Comparison of ENCODE assay signal across 8 cellular contexts in genomic region chr15:64151727-64152506, GRCh38. TPM values are rescaled to one million over a fixed set of nuclear protein-coding genes. Genes with fewer than 3 reads are reported as not detected.
DNase-seq lines count a peak whose midpoint lies in the region; ATAC-seq and TF ChIP-seq lines count a peak whose summit lies in the region.

Gene SNX22, plus strand, starts transcription at chr15:64151731. Its CDS starts 45 bp downstream, at chr15:64151776.

- POLR2A ChIA-PET in MCF 10A (lab: Yijun Ruan, JAX) = interaction anchor here (3.0 kb wide), 1 partner anchor 11 kb away, joined by 40 read pairs; the partner anchor contains the start of gene PPIB
- POLR2A ChIA-PET in activated CD4-positive, alpha-beta memory T cell treated with anti-CD3 and anti-CD28 coated beads, Interleukin-2, amount 10 ng/mL, durations not matched to agents 7 days and 5 days (lab: Charles Lee) = interaction anchor here (1.2 to 6.5 kb wide), 4 partner anchors 10 to 236 kb away, joined by 4 to 72 read pairs (median 12); partner anchors contain the start of genes CIAO2A, PPIB and TRIP4

- peaks cover 12% of the 10 kb centered on the region for H3K36me3 ChIP-seq in rectal smooth muscle tissue (ENCODE audit: control insufficient read depth, insufficient read depth, low read length)

- no TSS peak for BruUV-seq in MCF 10A (replicated peaks; lab: Mats Ljungman, UMichigan)

- in situ Hi-C loops in T47D (cut with HindIII; ENCODE audit: low pct_unique_long_range_greater_than_20kb, low sequenced_read_pairs) = no loop called here

- DNase-seq in T47D (ENCODE audit: low read depth in 1 of 2, low spot score in 1 of 2) = peak; percentile 38 to 51
- no peak for DNase-seq in MCF 10A (ENCODE audit: unreplicated experiment)
- DNase-seq in activated CD4-positive, alpha-beta memory T cell treated with anti-CD3 and anti-CD28 coated beads, Interleukin-2, amount 10 ng/mL, durations not matched to agents 7 days and 5 days = no peak
- DNase-seq in glutamatergic neuron = no peak
- DNase-seq in RKO (ENCODE audit: low spot score) = no peak

- CTCF ChIA-PET in MCF 10A (lab: Yijun Ruan, JAX) = interaction anchor here (0.6 to 1.9 kb wide), 5 partner anchors 18 to 1569 kb away, joined by 3 to 14 read pairs (median 4); no protein-coding TSS in a partner anchor
- CTCF ChIA-PET in activated CD4-positive, alpha-beta memory T cell treated with anti-CD3 and anti-CD28 coated beads, Interleukin-2, amount 10 ng/mL, durations not matched to agents 7 days and 5 days (lab: Charles Lee) = interaction anchor here (1.2 to 2.7 kb wide), 2 partner anchors 8 to 59 kb away, joined by 3 to 11 read pairs; partner anchors contain the start of gene CIAO2A

- peak; percentile 5 for ATAC-seq in HG03175 (IDR thresholded peaks at IDR 0.05; ENCODE audit: unreplicated experiment)
- ATAC-seq in GM21526 (IDR thresholded peaks at IDR 0.05; ENCODE audit: low FRiP score, unreplicated experiment) = no peak

- H3K9me3 Mint-ChIP-seq in MCF 10A (ENCODE audit: unreplicated experiment) (no peaks in the 10 kb centered on the region), glutamatergic neuron (ENCODE audit: unreplicated experiment) (peaks cover 7% of the 10 kb centered on the region)
- no peaks in the 10 kb centered on the region for H3K9me3 Mint-ChIP-seq in activated CD4-positive, alpha-beta memory T cell treated with anti-CD3 and anti-CD28 coated beads, Interleukin-2, amount 10 ng/mL, durations not matched to agents 7 days and 5 days

- TF ChIP-seq CTCF in MCF 10A (IDR thresholded peaks at IDR 0.05; ENCODE audit: unreplicated experiment) (no peak), glutamatergic neuron (IDR thresholded peaks at IDR 0.05; ENCODE audit: partially characterized antibody, unreplicated experiment) (no peak)

- no peak within 1 kb of the TSS for H3K27ac Mint-ChIP-seq in MCF 10A (ENCODE audit: low read depth, unreplicated experiment)
- no peak within 1 kb of the TSS for H3K27ac Mint-ChIP-seq in activated CD4-positive, alpha-beta memory T cell treated with anti-CD3 and anti-CD28 coated beads, Interleukin-2, amount 10 ng/mL, durations not matched to agents 7 days and 5 days
- peak within 1 kb of the TSS; percentile 77 for H3K27ac Mint-ChIP-seq in glutamatergic neuron (ENCODE audit: unreplicated experiment)

- H3K36me3 Mint-ChIP-seq in MCF 10A (ENCODE audit: insufficient read depth, unreplicated experiment) (peaks cover 29% of the 10 kb centered on the region), glutamatergic neuron (ENCODE audit: unreplicated experiment) (no peaks in the 10 kb centered on the region)
- H3K36me3 Mint-ChIP-seq in activated CD4-positive, alpha-beta memory T cell treated with anti-CD3 and anti-CD28 coated beads, Interleukin-2, amount 10 ng/mL, durations not matched to agents 7 days and 5 days (ENCODE audit: low read depth) = peaks cover 24% of the 10 kb centered on the region

- H3K4me3 Mint-ChIP-seq in MCF 10A (ENCODE audit: unreplicated experiment) (no peak within 1 kb of the TSS), glutamatergic neuron (ENCODE audit: unreplicated experiment) (peak within 1 kb of the TSS; percentile 88)
- peak within 1 kb of the TSS; percentile 75 for H3K4me3 Mint-ChIP-seq in activated CD4-positive, alpha-beta memory T cell treated with anti-CD3 and anti-CD28 coated beads, Interleukin-2, amount 10 ng/mL, durations not matched to agents 7 days and 5 days

- no peak within 1 kb of the TSS for H3K27ac ChIP-seq in rectal smooth muscle tissue (ENCODE audit: low read depth, low read length)

- H3K4me1 Mint-ChIP-seq in MCF 10A (ENCODE audit: insufficient read depth, unreplicated experiment) (peaks cover 6% of the 10 kb centered on the region), glutamatergic neuron (ENCODE audit: low read depth, unreplicated experiment) (peaks cover 2% of the 10 kb centered on the region)
- H3K4me1 Mint-ChIP-seq in activated CD4-positive, alpha-beta memory T cell treated with anti-CD3 and anti-CD28 coated beads, Interleukin-2, amount 10 ng/mL, durations not matched to agents 7 days and 5 days = peaks cover 34% of the 10 kb centered on the region

- intact Hi-C loops in MCF 10A (cut with micrococcal nuclease) = loop anchor here (2.0 kb wide), 1 partner anchor 57 kb away; the partner anchor contains the start of gene SNX1

- H3K27me3 ChIP-seq in rectal smooth muscle tissue (ENCODE audit: control insufficient read depth, insufficient read depth, low read length) = peaks cover 8% of the 10 kb centered on the region

- peak within 1 kb of the TSS; percentile 46 for H3K4me3 ChIP-seq in rectal smooth muscle tissue (ENCODE audit: low read length)

- H3K27me3 Mint-ChIP-seq in MCF 10A (ENCODE audit: insufficient read depth, unreplicated experiment) (no peaks in the 10 kb centered on the region), glutamatergic neuron (ENCODE audit: unreplicated experiment) (peaks cover 5% of the 10 kb centered on the region)
- peaks cover 9% of the 10 kb centered on the region for H3K27me3 Mint-ChIP-seq in activated CD4-positive, alpha-beta memory T cell treated with anti-CD3 and anti-CD28 coated beads, Interleukin-2, amount 10 ng/mL, durations not matched to agents 7 days and 5 days

- no peak within 1 kb of the TSS for H3K9ac ChIP-seq in rectal smooth muscle tissue (ENCODE audit: low read length)

- peaks cover 4% of the 10 kb centered on the region for H3K4me1 ChIP-seq in rectal smooth muscle tissue (ENCODE audit: control insufficient read depth, insufficient read depth, low read length)

RNA-seq across cellular contexts. Expression of gene SNX22, which starts in this region (rescaled TPM):
- total RNA-seq in MCF 10A (2022) (0.16 and 0.25 TPM in 2 replicates), glutamatergic neuron (ENCODE audit: unreplicated experiment) (4.6 TPM)
- total RNA-seq in activated CD4-positive, alpha-beta memory T cell treated with anti-CD3 and anti-CD28 coated beads, Interleukin-2, amount 10 ng/mL, durations not matched to agents 7 days and 5 days = under 1 TPM; 0.55 to 0.68 TPM

Comparison
In these comparisons a context has a peak if more than half of its experiments do, and no peak if none do; other contexts are left out.
1. DNase-seq: peak in T47D (2 of 2); none in MCF 10A (single experiment), activated CD4-positive, alpha-beta memory T cell treated with anti-CD3 and anti-CD28 coated beads, Interleukin-2, amount 10 ng/mL, durations not matched to agents 7 days and 5 days (single experiment), glutamatergic neuron (single experiment) and RKO (single experiment).